11 cellular contexts compared by ENCODE assay signal in the genomic region with DNA sequence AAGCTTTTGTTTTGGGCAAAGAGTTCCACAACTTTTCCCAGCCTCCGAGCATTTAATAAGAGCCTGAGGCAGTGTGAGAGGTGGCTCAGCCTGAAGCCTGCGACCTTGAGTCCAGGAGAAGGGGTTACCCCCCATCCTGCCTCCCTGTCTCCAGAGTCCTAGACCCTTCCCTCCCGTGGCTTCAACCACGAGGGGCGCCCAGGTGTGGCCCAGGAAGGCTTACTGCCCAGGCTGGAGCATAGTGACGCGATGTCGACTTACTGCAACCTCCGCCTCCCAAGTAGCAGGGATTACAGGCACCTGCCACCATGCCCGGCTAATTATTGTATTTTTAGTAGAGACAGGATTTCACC. TPM values are rescaled to one million over a fixed set of nuclear protein-coding genes. Genes with fewer than 3 reads are reported as not detected.
DNase-seq lines count a peak whose midpoint lies in the region; ATAC-seq and TF ChIP-seq lines count a peak whose summit lies in the region.
"Had no signal": no experiment of that assay in that cellular context is flagged by ENCODE, and none has a peak within 500 bp of the region (broad histone marks: within the 10 kb centered on the region; RNA-seq: fewer than 3 reads in every experiment).

No MANE protein-coding gene starts in this region.

- DNase-seq in WTC11 (ENCODE audit: low spot score) (no peak), left ventricle myocardium inferior (no peak), psoas muscle (no peak), DMS114 treated with DMSO at 0.1 percent for 48 hours (lab: John Stamatoyannopoulos, UW; ENCODE audit: unreplicated experiment) (no peak), NCI-H1092 treated with DMSO at 0.1 percent for 48 hours (lab: John Stamatoyannopoulos, UW) (no peak)
- DNase-seq: SIG-M5 had no signal

- H3K36me3 Mint-ChIP-seq in WTC11, result no peaks in the 10 kb centered on the region

- H3K27ac Mint-ChIP-seq in WTC11, result no peak overlapping the region

- WGBS in psoas muscle, 3 donors, result 72 to 79% (median 76%) methylated on average over 10 of the region's 10 CpGs

- H3K9me3 ChIP-seq in ES-I3 (ENCODE audit: control insufficient read depth, insufficient read depth, low read length) (no peaks in the 10 kb centered on the region), left ventricle myocardium inferior (replicated peaks) (no peaks in the 10 kb centered on the region), psoas muscle (no peaks in the 10 kb centered on the region)
- H3K9me3 ChIP-seq: HAP-1 had no signal

- H3K36me3 ChIP-seq in ES-I3 (ENCODE audit: insufficient read depth, low read length) (no peaks in the 10 kb centered on the region), left ventricle myocardium inferior (no peaks in the 10 kb centered on the region), psoas muscle (ENCODE audit: insufficient read depth in 1 of 2, low read depth in 1 of 2) (no peaks in the 10 kb centered on the region)
- H3K36me3 ChIP-seq: HAP-1 had no signal

- H3K4me3 ChIP-seq in left ventricle myocardium inferior (peak overlapping the region; percentile 65), psoas muscle (peak overlapping the region; percentile 70)
- H3K4me3 ChIP-seq: HAP-1 had no signal

- H3K9ac ChIP-seq in ES-I3 (ENCODE audit: low read depth, low read length), result peak overlapping the region; percentile 60; the same call in 1 of the 2 replicates

- intact Hi-C loops in left ventricle myocardium inferior (cut with micrococcal nuclease) (no loop called here), psoas muscle (cut with DNase I) (no loop called here)

- peaks cover 17% of the 10 kb centered on the region for H3K27me3 Mint-ChIP-seq in WTC11 (ENCODE audit: low read depth)

- POLR2A ChIA-PET in WTC11 (lab: Charles Lee), result no interaction called here

- H3K4me1 ChIP-seq in ES-I3 (ENCODE audit: insufficient read depth, low read length) (peaks cover 5% of the 10 kb centered on the region; the same call in 1 of the 2 replicates), left ventricle myocardium inferior (peaks cover 8% of the 10 kb centered on the region), psoas muscle (no peaks in the 10 kb centered on the region)
- H3K4me1 ChIP-seq: HAP-1 had no signal

- CTCF ChIA-PET in WTC11 (lab: Charles Lee), result interaction anchor here (0.7 to 1.9 kb wide), 4 partner anchors 46 to 265 kb away, joined by 3 to 8 read pairs (median 5); a partner anchor contains a TSS

- peak; percentile 7; the same call in 1 of the 2 replicates for ATAC-seq in WTC11
- ATAC-seq in psoas muscle, result no peak
- no peak for ATAC-seq in GM21619 (IDR thresholded peaks at IDR 0.05; ENCODE audit: unreplicated experiment)
- ATAC-seq in HG03159 (IDR thresholded peaks at IDR 0.05; ENCODE audit: unreplicated experiment), result no peak

- TF ChIP-seq CTCF in WTC11 (IDR thresholded peaks at IDR 0.05), result no peak
- no peak for TF ChIP-seq CTCF in left ventricle myocardium inferior (IDR thresholded peaks at IDR 0.05; ENCODE audit: borderline replicate concordance)
- TF ChIP-seq CTCF in psoas muscle (IDR thresholded peaks at IDR 0.05), result no peak

- H3K27me3 ChIP-seq in left ventricle myocardium inferior (ENCODE audit: low read depth) (peaks cover 24% of the 10 kb centered on the region), psoas muscle (ENCODE audit: insufficient read depth in 3 of 3, low read length in 2 of 3) (peaks cover 0 to 3% (median 0%) of the 10 kb centered on the region in 3 donors)

- H3K4me1 Mint-ChIP-seq in WTC11, result peaks cover 3% of the 10 kb centered on the region; the same call in 1 of the 2 replicates

- H3K9me3 Mint-ChIP-seq in WTC11, result no peaks in the 10 kb centered on the region

- peak overlapping the region; percentile 60 for H3K4me3 Mint-ChIP-seq in WTC11

- H3K27ac ChIP-seq in left ventricle myocardium inferior (replicated peaks), result no peak overlapping the region
- no peak overlapping the region for H3K27ac ChIP-seq in psoas muscle

TF ChIP-seq in WTC11, 78 proteins besides CTCF, POLR2A, EP300 and RAD21 (continues in another document):
- TF ChIP-seq CREB1 (CRISPR knock-in tag; IDR thresholded peaks at IDR 0.05) (no peak), SP1 (CRISPR knock-in tag; conservative IDR thresholded peaks at IDR 0.05) (no peak), ATF1 (CRISPR knock-in tag; IDR thresholded peaks at IDR 0.05) (no peak), ZNF121 (CRISPR knock-in tag; IDR thresholded peaks at IDR 0.05) (no peak), ZNF263 (CRISPR knock-in tag; IDR thresholded peaks at IDR 0.05; ENCODE audit: low read depth) (no peak), ZNF416 (CRISPR knock-in tag; IDR thresholded peaks at IDR 0.05) (no peak), FOXK1 (CRISPR knock-in tag; IDR thresholded peaks at IDR 0.05) (no peak), NR3C1 (CRISPR knock-in tag; conservative IDR thresholded peaks at IDR 0.05; ENCODE audit: low read depth) (no peak), OVOL2 (CRISPR knock-in tag; IDR thresholded peaks at IDR 0.05; ENCODE audit: borderline replicate concordance) (no peak), NR2C2 (CRISPR knock-in tag; IDR thresholded peaks at IDR 0.05) (no peak), NR1H2 (CRISPR knock-in tag; IDR thresholded peaks at IDR 0.05) (no peak), CREM (CRISPR knock-in tag; IDR thresholded peaks at IDR 0.05) (no peak), ETV6 (CRISPR knock-in tag; IDR thresholded peaks at IDR 0.05) (no peak)
- TF ChIP-seq, protein P1, sequence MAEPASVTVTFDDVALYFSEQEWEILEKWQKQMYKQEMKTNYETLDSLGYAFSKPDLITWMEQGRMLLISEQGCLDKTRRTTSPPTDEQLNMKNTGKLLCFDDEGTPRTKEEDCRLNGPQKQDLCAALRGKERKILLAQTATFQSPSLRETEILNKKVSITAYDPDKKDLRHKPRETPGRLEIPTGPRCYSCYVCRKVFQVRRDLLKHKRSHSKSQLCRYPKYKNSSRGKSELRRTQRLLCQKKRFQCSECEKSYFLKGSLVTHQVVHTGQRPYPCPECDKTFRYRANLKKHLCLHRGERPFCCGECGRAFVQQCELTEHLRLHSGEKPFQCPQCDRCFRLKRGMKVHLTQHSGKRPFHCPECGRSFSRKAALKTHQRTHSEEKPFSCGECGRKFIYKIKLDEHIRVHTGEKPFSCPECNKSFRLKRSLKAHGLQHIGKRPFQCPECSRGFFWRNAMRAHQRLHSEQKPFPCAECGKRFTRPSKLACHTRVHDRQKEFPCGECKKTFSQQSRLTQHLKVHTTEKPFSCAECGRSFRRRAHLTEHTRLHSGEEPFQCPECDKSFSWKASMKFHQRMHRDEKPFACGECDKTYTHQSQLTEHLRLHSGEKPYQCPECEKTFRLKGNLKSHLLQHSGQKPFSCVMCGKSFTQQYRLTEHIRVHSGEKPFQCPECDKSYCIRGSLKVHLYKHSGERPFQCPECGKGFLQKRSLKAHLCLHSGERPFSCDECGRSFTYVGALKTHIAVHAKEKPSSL (CRISPR knock-in tag; conservative IDR thresholded peaks at IDR 0.05), result no peak
- TF ChIP-seq, protein P2, sequence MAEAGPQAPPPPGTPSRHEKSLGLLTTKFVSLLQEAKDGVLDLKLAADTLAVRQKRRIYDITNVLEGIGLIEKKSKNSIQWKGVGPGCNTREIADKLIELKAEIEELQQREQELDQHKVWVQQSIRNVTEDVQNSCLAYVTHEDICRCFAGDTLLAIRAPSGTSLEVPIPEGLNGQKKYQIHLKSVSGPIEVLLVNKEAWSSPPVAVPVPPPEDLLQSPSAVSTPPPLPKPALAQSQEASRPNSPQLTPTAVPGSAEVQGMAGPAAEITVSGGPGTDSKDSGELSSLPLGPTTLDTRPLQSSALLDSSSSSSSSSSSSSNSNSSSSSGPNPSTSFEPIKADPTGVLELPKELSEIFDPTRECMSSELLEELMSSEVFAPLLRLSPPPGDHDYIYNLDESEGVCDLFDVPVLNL (CRISPR knock-in tag; IDR thresholded peaks at IDR 0.05; ENCODE audit: borderline replicate concordance, low read depth), result no peak
- TF ChIP-seq, protein P3, sequence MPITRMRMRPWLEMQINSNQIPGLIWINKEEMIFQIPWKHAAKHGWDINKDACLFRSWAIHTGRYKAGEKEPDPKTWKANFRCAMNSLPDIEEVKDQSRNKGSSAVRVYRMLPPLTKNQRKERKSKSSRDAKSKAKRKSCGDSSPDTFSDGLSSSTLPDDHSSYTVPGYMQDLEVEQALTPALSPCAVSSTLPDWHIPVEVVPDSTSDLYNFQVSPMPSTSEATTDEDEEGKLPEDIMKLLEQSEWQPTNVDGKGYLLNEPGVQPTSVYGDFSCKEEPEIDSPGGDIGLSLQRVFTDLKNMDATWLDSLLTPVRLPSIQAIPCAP (CRISPR knock-in tag; IDR thresholded peaks at IDR 0.05), result no peak
- TF ChIP-seq, protein P4, sequence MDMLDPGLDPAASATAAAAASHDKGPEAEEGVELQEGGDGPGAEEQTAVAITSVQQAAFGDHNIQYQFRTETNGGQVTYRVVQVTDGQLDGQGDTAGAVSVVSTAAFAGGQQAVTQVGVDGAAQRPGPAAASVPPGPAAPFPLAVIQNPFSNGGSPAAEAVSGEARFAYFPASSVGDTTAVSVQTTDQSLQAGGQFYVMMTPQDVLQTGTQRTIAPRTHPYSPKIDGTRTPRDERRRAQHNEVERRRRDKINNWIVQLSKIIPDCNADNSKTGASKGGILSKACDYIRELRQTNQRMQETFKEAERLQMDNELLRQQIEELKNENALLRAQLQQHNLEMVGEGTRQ (CRISPR knock-in tag; IDR thresholded peaks at IDR 0.05), result no peak

RNA-seq across cellular contexts. Expression of a gene that starts 0.6 kb away (rescaled TPM):
- 0.21 to 0.64 TPM (median 0.22 TPM) in 3 replicates for total RNA-seq in WTC11 (2021)
- 0.74 TPM for total RNA-seq in left ventricle myocardium inferior
- total RNA-seq in psoas muscle, result under 1 TPM in 3 of 4 donors, not detected in 1; 0.13 to 0.36 (median 0.32) TPM
- polyA plus RNA-seq in psoas muscle, result under 1 TPM in 2 of 3 donors, not detected in 1; 0.05 to 0.06 TPM

RNA-seq across cellular contexts. Expression of a gene that starts 9.5 kb away (rescaled TPM):
- total RNA-seq in WTC11 (2021) (not detected in 3 replicates), left ventricle myocardium inferior (not detected), psoas muscle (not detected)
- not detected for polyA plus RNA-seq in psoas muscle
- total RNA-seq: mesenteric fat pad had no signal

RNA-seq across cellular contexts. Expression of a gene that starts 19.9 kb away (rescaled TPM):
- total RNA-seq in WTC11 (2021), result 1.6 to 2.0 TPM (median 1.6 TPM) in 3 replicates
- not detected for total RNA-seq in left ventricle myocardium inferior
- total RNA-seq in psoas muscle, result under 1 TPM in 1 of 4 donors, not detected in 3; 0.38 TPM
- 1 to 10 TPM in 1 of 3 donors, under 1 TPM in 2; 0.30 to 1.3 (median 0.48) TPM for polyA plus RNA-seq in psoas muscle
- total RNA-seq: mesenteric fat pad had no signal

RNA-seq across cellular contexts. Expression of a gene that starts 42.3 kb away (rescaled TPM):
- total RNA-seq in WTC11 (2021) (57.3 to 62.4 TPM (median 61.7 TPM) in 3 replicates), left ventricle myocardium inferior (29.7 TPM), psoas muscle (10 to 100 TPM; 24.4 to 35.3 (median 29.0) TPM)
- polyA plus RNA-seq in psoas muscle, result 100 to 1,000 TPM in 1 of 3 donors, 10 to 100 TPM in 2; 39.7 to 109 (median 53.7) TPM
